In the genomic region with DNA sequence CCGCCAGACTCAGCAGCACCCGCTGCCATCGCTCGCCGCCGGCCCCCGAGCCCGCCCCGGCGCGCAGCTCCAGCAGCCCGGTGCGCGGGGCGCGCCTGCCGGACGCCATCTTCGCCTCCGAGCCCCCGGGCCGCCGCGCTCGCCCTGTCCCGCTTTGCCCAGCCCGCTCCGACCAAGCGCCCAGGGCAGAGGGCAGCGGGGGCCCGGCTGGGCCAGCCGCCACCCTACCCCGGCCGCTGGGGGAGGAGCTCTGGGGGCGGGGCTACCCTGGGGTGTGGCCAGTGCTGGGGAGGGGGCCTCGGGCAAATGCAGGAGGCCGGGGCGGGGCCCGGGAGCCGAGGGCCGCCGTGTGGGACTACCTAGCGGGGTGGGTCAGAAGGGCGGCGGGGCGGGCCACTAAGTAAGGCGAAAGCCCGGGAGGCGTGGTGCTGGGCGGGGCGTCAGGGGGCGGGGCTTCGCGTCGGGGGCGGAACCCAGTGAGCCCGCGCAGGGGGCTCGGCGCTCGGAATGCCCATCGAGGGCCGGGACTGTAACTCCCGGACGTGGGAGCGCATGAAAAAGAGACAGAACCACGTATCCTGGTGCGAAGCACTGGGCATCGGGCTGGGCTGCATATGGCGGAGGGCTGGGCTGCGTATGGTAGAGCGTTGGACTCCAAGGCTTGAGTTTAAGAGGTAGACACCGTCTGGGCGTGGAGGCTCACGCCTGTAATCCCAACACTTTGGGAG, we compare ENCODE assay signal across 8 cellular contexts. TPM values are rescaled to one million over a fixed set of nuclear protein-coding genes. Genes with fewer than 3 reads are reported as not detected.
DNase-seq lines count a peak whose midpoint lies in the region; ATAC-seq and TF ChIP-seq lines count a peak whose summit lies in the region.

A gene (minus strand): TSS at position 252 of the 728 bp plus-strand sequence. CDS start 143 bp downstream, at position 109.

- H3K9me3 ChIP-seq in PC-3 (ENCODE audit: low read length) (no peaks in the 10 kb centered on the region), esophagus muscularis mucosa (no peaks in the 10 kb centered on the region), mucosa of stomach (ENCODE audit: control insufficient read depth, low read length) (no peaks in the 10 kb centered on the region)

- no peaks in the 10 kb centered on the region for H4K20me1 ChIP-seq in PC-3 (ENCODE audit: low read length)

- H3K27ac ChIP-seq in PC-3 (ENCODE audit: low read length) = no peak within 1 kb of the TSS
- H3K27ac ChIP-seq in esophagus muscularis mucosa (replicated peaks in 1 of 4) = peak within 1 kb of the TSS; percentile 86 to 90 (median 88)

- WGBS in esophagus muscularis mucosa = 2% methylated on average over 9 of the region's 75 CpGs

- no peak for DNase-seq in BJ (ENCODE audit: low read depth)
- DNase-seq in GM20000 (ENCODE audit: low spot score) = peak; percentile 97
- peak; percentile 97 for DNase-seq in HuH-7.5 (ENCODE audit: low spot score)
- peak; percentile 83 for DNase-seq in PC-3
- peak; percentile 86 for DNase-seq in activated T-cell treated with anti-CD3 and anti-CD28 coated beads, Interleukin-2, amount 50 U/mL, for 4 hours
- DNase-seq in esophagus muscularis mucosa (ENCODE audit: extremely low spot score) = peak; percentile 97
- DNase-seq in stimulated activated CD8-positive, alpha-beta memory T cell treated with anti-CD3 and anti-CD28 coated beads, Interleukin-4, amount 100 ng/mL, for 4 hours (ENCODE audit: low read depth in 2 of 2, low spot score in 1 of 2) = peak; percentile 76 to 82

- H3K4me2 ChIP-seq in PC-3 (ENCODE audit: low read length) = peak within 1 kb of the TSS; percentile 95

- no peak for TF ChIP-seq EP300 in esophagus muscularis mucosa (IDR thresholded peaks at IDR 0.05)

- H3K4me3 Mint-ChIP-seq in activated T-cell treated with anti-CD3 and anti-CD28 coated beads, Interleukin-2, amount 50 U/mL, for 4 hours = peak within 1 kb of the TSS; percentile 88

- no peaks in the 10 kb centered on the region for H3K36me3 Mint-ChIP-seq in activated T-cell treated with anti-CD3 and anti-CD28 coated beads, Interleukin-2, amount 50 U/mL, for 4 hours (ENCODE audit: insufficient read depth)

- peak; percentile 89 for ATAC-seq in PC-3
- peak; percentile 87 to 91 for ATAC-seq in activated T-cell treated with anti-CD3 and anti-CD28 coated beads, Interleukin-2, amount 50 U/mL, for 4 hours

- H2AFZ ChIP-seq in PC-3 (ENCODE audit: low read length) = peak within 1 kb of the TSS; percentile 99

- H3K4me1 Mint-ChIP-seq in activated T-cell treated with anti-CD3 and anti-CD28 coated beads, Interleukin-2, amount 50 U/mL, for 4 hours (ENCODE audit: low read depth) = peaks cover 13% of the 10 kb centered on the region

- H3K9me2 ChIP-seq in PC-3 (replicated peaks; ENCODE audit: low read length) = no peaks in the 10 kb centered on the region

- TF ChIP-seq CTCF in BJ (IDR thresholded peaks at IDR 0.05; ENCODE audit: insufficient read depth, low read depth, low read length) = no peak
- no peak for TF ChIP-seq CTCF in GM20000 (IDR thresholded peaks at IDR 0.05; ENCODE audit: extremely low read depth, missing control alignments)
- TF ChIP-seq CTCF in PC-3 (conservative IDR thresholded peaks at IDR 0.05; ENCODE audit: low read depth, low read length) = no peak
- TF ChIP-seq CTCF in esophagus muscularis mucosa (IDR thresholded peaks at IDR 0.05) = no peak

- no TSS peak for BruUV-seq in PC-3 (replicated peaks; lab: Mats Ljungman, UMichigan)

- H3K4me1 ChIP-seq in PC-3 (ENCODE audit: insufficient read depth, low read length) (peaks cover 5% of the 10 kb centered on the region; the same call in 1 of the 2 replicates), esophagus muscularis mucosa (peaks cover 6 to 38% (median 31%) of the 10 kb centered on the region in 4 donors), mucosa of stomach (ENCODE audit: control insufficient read depth, insufficient read depth, low read length) (peaks cover 18% of the 10 kb centered on the region)

- H3K36me3 ChIP-seq in BJ (ENCODE audit: control insufficient read depth, insufficient read depth, low read length) (no peaks in the 10 kb centered on the region), PC-3 (ENCODE audit: low read depth, low read length) (no peaks in the 10 kb centered on the region), esophagus muscularis mucosa (no peaks in the 10 kb centered on the region), mucosa of stomach (ENCODE audit: control insufficient read depth, insufficient read depth, low read length) (no peaks in the 10 kb centered on the region)

- CTCF ChIA-PET in BJ (lab: Yijun Ruan, JAX) (interaction anchor here (0.8 to 2.8 kb wide), 5 partner anchors 9 to 224 kb away, joined by 3 to 9 read pairs (median 3); no protein-coding TSS in a partner anchor), PC-3 (lab: Charles Lee) (interaction anchor here (0.6 to 1.0 kb wide), 2 partner anchors 42 to 223 kb away, joined by 3 read pairs; a partner anchor contains a TSS)

- H3K9ac ChIP-seq in PC-3 (ENCODE audit: low read length) (peak within 1 kb of the TSS; percentile 42; the same call in 1 of the 2 replicates), mucosa of stomach (ENCODE audit: low read length) (peak within 1 kb of the TSS; percentile 47)

- peaks cover 4% of the 10 kb centered on the region for H3K9me3 Mint-ChIP-seq in activated T-cell treated with anti-CD3 and anti-CD28 coated beads, Interleukin-2, amount 50 U/mL, for 4 hours

- H3K4me3 ChIP-seq in BJ (ENCODE audit: low read depth, low read length) (peak within 1 kb of the TSS; percentile 73), PC-3 (ENCODE audit: low read length) (peak within 1 kb of the TSS; percentile 84), esophagus muscularis mucosa (peak within 1 kb of the TSS; percentile 75 to 93 (median 82)), mucosa of stomach (ENCODE audit: low read length) (peak within 1 kb of the TSS; percentile 67)

- POLR2A ChIA-PET in BJ (lab: Charles Lee) = interaction anchor here (1.1 kb wide), 1 partner anchor 204 kb away, joined by 3 read pairs; no protein-coding TSS in a partner anchor
- POLR2A ChIA-PET in PC-3 (lab: Charles Lee; ENCODE audit: unreplicated experiment) = interaction anchor here (0.6 kb wide), 4 partner anchors 47 to 1188 kb away, joined by 3 to 12 read pairs (median 4); a partner anchor contains a TSS

- H3K27me3 Mint-ChIP-seq in activated T-cell treated with anti-CD3 and anti-CD28 coated beads, Interleukin-2, amount 50 U/mL, for 4 hours (ENCODE audit: low read depth) = no peaks in the 10 kb centered on the region

- H3F3A ChIP-seq in PC-3 (ENCODE audit: low read length, unreplicated experiment) = no peaks in the 10 kb centered on the region

- intact Hi-C loops in PC-3 (cut with micrococcal nuclease) (loop anchor here (1.0 to 10.0 kb wide), 2 partner anchors 42 to 179 kb away; a partner anchor contains a TSS), esophagus muscularis mucosa (cut with DNase I) (no loop called here)

- H3K27me3 ChIP-seq in BJ (ENCODE audit: control insufficient read depth, insufficient read depth, low read length) = no peaks in the 10 kb centered on the region
- H3K27me3 ChIP-seq in PC-3 (ENCODE audit: low read length) = no peaks in the 10 kb centered on the region
- H3K27me3 ChIP-seq in esophagus muscularis mucosa = no peaks in the 10 kb centered on the region
- no peaks in the 10 kb centered on the region for H3K27me3 ChIP-seq in mucosa of stomach (ENCODE audit: control insufficient read depth, insufficient read depth, low read length)

- TF ChIP-seq POLR2A in esophagus muscularis mucosa (IDR thresholded peaks at IDR 0.05; ENCODE audit: low read depth) = no peak

- H3K79me2 ChIP-seq in PC-3 (ENCODE audit: low read length) = no peaks in the 10 kb centered on the region

RNA-seq across cellular contexts. Expression of the gene that starts here (rescaled TPM):
- 14.4 and 24.7 TPM in 2 replicates for polyA plus RNA-seq in BJ (2011; rRNA removed)
- 9.9 and 13.3 TPM in 2 replicates for polyA minus RNA-seq in BJ (2011; rRNA and poly(A)+ RNA removed)
- total RNA-seq in PC-3 (2014; rRNA removed) (25.9 and 29.4 TPM in 2 replicates), esophagus muscularis mucosa (10 to 100 TPM; 24.1 to 51.6 (median 42.3) TPM)
- 1 to 10 TPM; 1.2 to 2.7 (median 2.4) TPM for total RNA-seq in activated T-cell treated with anti-CD3 and anti-CD28 coated beads, Interleukin-2, amount 50 U/mL, for 4 hours
